29 cellular contexts compared by ENCODE assay signal in genomic region chr2:238669046-238669445, GRCh38.
"Had no signal": no experiment of that assay in that cellular context is flagged by ENCODE, and none has a peak within 500 bp of the region (broad histone marks: within the 10 kb centered on the region; RNA-seq: fewer than 3 reads in every experiment).

No MANE protein-coding gene starts in this region.

- H3K36me3 Mint-ChIP-seq: activated naive CD8-positive, alpha-beta T cell; brain had no signal

- H3K27ac Mint-ChIP-seq: activated CD4-positive, alpha-beta memory T cell treated with anti-CD3 and anti-CD28 coated beads, Interleukin-2, amount 10 ng/mL, durations not matched to agents 7 days and 5 days; activated CD4-positive, alpha-beta T cell treated with anti-CD3 and anti-CD28 coated beads, Interleukin-2, amount 10 ng/mL, durations not matched to agents 7 days and 5 days; activated naive CD8-positive, alpha-beta T cell; brain; dendritic cell treated with granulocyte-macrophage colony-stimulating factor and Interleukin-4, amounts not matched to agents 40 ng/mL and 50 ng/mL, for 4 days; endodermal cell; T-helper 17 cell; T-helper 2 cell treated with Interferon-gamma antibody and Interleukin-4, amounts not matched to agents 5 μg/mL and 100 μg/mL, for 36 hours had no signal

- H3K4me1 Mint-ChIP-seq: activated CD4-positive, alpha-beta memory T cell treated with anti-CD3 and anti-CD28 coated beads, Interleukin-2, amount 10 ng/mL, durations not matched to agents 7 days and 5 days; activated T-helper 17 cell treated with anti-CD3 and anti-CD28 coated beads, Interleukin-2, amount 50 U/mL, for 72 hours; brain; central memory CD8-positive, alpha-beta T cell; endodermal cell; T-helper 17 cell had no signal

- H3K4me3 Mint-ChIP-seq: activated CD4-positive, alpha-beta memory T cell treated with anti-CD3 and anti-CD28 coated beads, Interleukin-2, amount 10 ng/mL, durations not matched to agents 7 days and 5 days; activated CD4-positive, alpha-beta T cell treated with anti-CD3 and anti-CD28 coated beads, Interleukin-2, amount 10 ng/mL, durations not matched to agents 7 days and 5 days; activated naive CD8-positive, alpha-beta T cell; activated T-cell treated with anti-CD3 and anti-CD28 coated beads, Interleukin-2, amount 50 U/mL, for 4 hours; activated T-helper 17 cell treated with anti-CD3 and anti-CD28 coated beads, Interleukin-2, amount 50 U/mL, for 72 hours; brain; central memory CD8-positive, alpha-beta T cell; dendritic cell treated with granulocyte-macrophage colony-stimulating factor and Interleukin-4, amounts not matched to agents 40 ng/mL and 50 ng/mL, for 4 days; endodermal cell; T-helper 17 cell; T-helper 2 cell treated with Interferon-gamma antibody and Interleukin-4, amounts not matched to agents 5 μg/mL and 100 μg/mL, for 36 hours had no signal

- ATAC-seq: activated T-cell treated with anti-CD3 and anti-CD28 coated beads, Interleukin-2, amount 50 U/mL, for 4 hours; activated T-helper 17 cell treated with anti-CD3 and anti-CD28 coated beads, Interleukin-2, amount 50 U/mL, for 72 hours; esophagus mucosa; gastroesophageal sphincter; heart right ventricle; T-helper 17 cell had no signal

- DNase-seq: activated CD4-positive, alpha-beta memory T cell treated with anti-CD3 and anti-CD28 coated beads, Interleukin-2, amount 10 ng/mL, durations not matched to agents 7 days and 5 days; activated CD4-positive, alpha-beta T cell treated with anti-CD3 and anti-CD28 coated beads for 1 hour; activated CD4-positive, alpha-beta T cell treated with anti-CD3 and anti-CD28 coated beads for 4 hours; activated CD4-positive, alpha-beta T cell treated with anti-CD3 and anti-CD28 coated beads, Interleukin-2, amount 10 ng/mL, durations not matched to agents 7 days and 5 days; activated CD4-positive, alpha-beta T cell treated with anti-CD3 and anti-CD28 coated beads, Interleukin-2, amount 50 U/mL, for 4 hours; activated effector memory CD4-positive, alpha-beta T cell treated with Interleukin-2 at 50 U/mL for 16 hours; activated gamma-delta T cell treated with Interleukin-2 at 50 U/mL for 16 hours; activated naive CD4-positive, alpha-beta T cell treated with anti-CD3 and anti-CD28 coated beads, Interleukin-2, amount 50 U/mL, for 16 hours; activated naive CD4-positive, alpha-beta T cell treated with Interleukin-2 at 50 U/mL for 16 hours; activated T-cell treated with anti-CD3 and anti-CD28 coated beads for 4 hours; activated T-cell treated with anti-CD3 and anti-CD28 coated beads, Interleukin-2, amount 50 U/mL, for 4 hours; amniotic stem cell; aorta; dorsolateral prefrontal cortex; effector memory CD4-positive, alpha-beta T cell; foreskin melanocyte; heart right ventricle; T-helper 1 cell; T-helper 17 cell; T1000 had no signal
